ENCODE assay signal across 8 cellular contexts in the genomic region with DNA sequence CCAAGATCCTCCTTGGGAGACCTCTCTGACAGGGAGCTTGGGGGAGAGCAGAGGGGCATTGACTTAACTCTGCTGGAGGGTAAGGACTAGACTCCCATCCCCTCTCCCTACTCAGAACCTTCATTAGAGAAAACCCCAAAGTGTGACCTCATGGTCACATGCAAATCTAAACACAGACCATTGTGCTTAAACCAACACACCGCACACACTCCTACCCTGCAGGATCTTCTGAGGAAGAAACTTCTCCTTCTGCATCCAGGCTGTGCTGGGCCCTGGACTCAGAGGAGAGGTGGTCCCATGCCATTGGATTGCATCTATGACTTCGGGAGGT. TPM values are rescaled to one million over a fixed set of nuclear protein-coding genes. Genes with fewer than 3 reads are reported as not detected.
A peak's percentile ranks its signal among the peaks of the same experiment; 100 is the strongest.
DNase-seq lines count a peak whose midpoint lies in the region; ATAC-seq and TF ChIP-seq lines count a peak whose summit lies in the region.

No MANE protein-coding gene starts in this region.

- H3K36me3 ChIP-seq in mesenchymal stem cell (ENCODE audit: control insufficient read depth in 1 of 2, insufficient read depth in 2 of 2, low read depth in 1 of 2, low read length in 2 of 2) (no peaks in the 10 kb centered on the region), transverse colon (no peaks in the 10 kb centered on the region)

- H3K27me3 ChIP-seq in mesenchymal stem cell (ENCODE audit: control insufficient read depth in 1 of 2, insufficient read depth in 1 of 2, low read length in 2 of 2) = no peaks in the 10 kb centered on the region
- no peaks in the 10 kb centered on the region for H3K27me3 ChIP-seq in transverse colon

- no peak for TF ChIP-seq POLR2A in transverse colon (IDR thresholded peaks at IDR 0.05)

- no peak for TF ChIP-seq EP300 in transverse colon (IDR thresholded peaks at IDR 0.05; ENCODE audit: low read depth)

- H2BK5ac ChIP-seq in mesenchymal stem cell (ENCODE audit: low read depth, low read length, poor library complexity, severe bottlenecking) = no peak overlapping the region

- no peak overlapping the region for H2BK120ac ChIP-seq in mesenchymal stem cell (ENCODE audit: low read depth, low read length)

- no peak overlapping the region for H3K23ac ChIP-seq in mesenchymal stem cell (ENCODE audit: low read length in 2 of 2)

- H3K4me1 ChIP-seq in mesenchymal stem cell (ENCODE audit: control insufficient read depth, insufficient read depth, low read depth, low read length) (peaks cover 8% of the 10 kb centered on the region), transverse colon (peaks cover 4 to 19% (median 16%) of the 10 kb centered on the region in 4 donors)

- H3K36me3 Mint-ChIP-seq in activated naive CD4-positive, alpha-beta T cell treated with anti-CD3 and anti-CD28 coated beads, Interleukin-2, amount 50 U/mL, for 24 hours = no peaks in the 10 kb centered on the region
- H3K36me3 Mint-ChIP-seq in activated naive CD8-positive, alpha-beta T cell treated with anti-CD3 and anti-CD28 coated beads for 36 hours = peaks cover 6% of the 10 kb centered on the region

- in situ Hi-C loops in transverse colon (cut with MboI; ENCODE audit: low pct_ligation_motif_present in 1 of 4, low pct_unique_long_range_greater_than_20kb in 1 of 4, low sequenced_read_pairs in 3 of 4) = loop anchor here in 3 of 4 donors (25.0 kb wide), 1 partner anchor 250 kb away; a partner anchor contains a TSS

- no peak overlapping the region for H3K9ac ChIP-seq in mesenchymal stem cell (ENCODE audit: low read length)

- TF ChIP-seq CTCF in transverse colon (IDR thresholded peaks at IDR 0.05) = no peak

- H2BK12ac ChIP-seq in mesenchymal stem cell (ENCODE audit: low read length in 2 of 2) = peak overlapping the region in 1 of 2 experiments; percentile 42

- peaks cover 28% of the 10 kb centered on the region for H3K4me1 Mint-ChIP-seq in activated naive CD4-positive, alpha-beta T cell treated with anti-CD3 and anti-CD28 coated beads, Interleukin-2, amount 50 U/mL, for 24 hours
- H3K4me1 Mint-ChIP-seq in activated naive CD8-positive, alpha-beta T cell treated with anti-CD3 and anti-CD28 coated beads for 36 hours = peaks cover 24% of the 10 kb centered on the region

- H3K9me3 Mint-ChIP-seq in activated naive CD4-positive, alpha-beta T cell treated with anti-CD3 and anti-CD28 coated beads, Interleukin-2, amount 50 U/mL, for 24 hours = no peaks in the 10 kb centered on the region
- H3K9me3 Mint-ChIP-seq in activated naive CD8-positive, alpha-beta T cell treated with anti-CD3 and anti-CD28 coated beads for 36 hours = no peaks in the 10 kb centered on the region

- no peak for DNase-seq in activated naive CD4-positive, alpha-beta T cell (lab: John Stamatoyannopoulos, UW)
- DNase-seq in activated naive CD8-positive, alpha-beta T cell treated with anti-CD3 and anti-CD28 coated beads for 36 hours = no peak
- DNase-seq in mesenchymal stem cell (peak; percentile 39), transverse colon (no peak), epidermal melanocyte (ENCODE audit: insufficient read length, low spot score) (no peak)

- no peak for ATAC-seq in HG03108 (IDR thresholded peaks at IDR 0.05; ENCODE audit: unreplicated experiment)
- no peak for ATAC-seq in GM21619 (IDR thresholded peaks at IDR 0.05; ENCODE audit: unreplicated experiment)

- intact Hi-C loops in transverse colon (cut with DNase I; ENCODE audit: low total_unique reads) = no loop called here

- H3K79me1 ChIP-seq in mesenchymal stem cell (replicated peaks; ENCODE audit: low read length, poor library complexity, severe bottlenecking) = peaks cover 15% of the 10 kb centered on the region

- peak overlapping the region; percentile 7 for H4K8ac ChIP-seq in mesenchymal stem cell (ENCODE audit: low read length)

- no peaks in the 10 kb centered on the region for H3K9me3 ChIP-seq in mesenchymal stem cell (ENCODE audit: control insufficient read depth, low read length)
- no peaks in the 10 kb centered on the region for H3K9me3 ChIP-seq in transverse colon

- H3K14ac ChIP-seq in mesenchymal stem cell (ENCODE audit: low read length in 2 of 2) = no peak overlapping the region

- no peak overlapping the region for H3K18ac ChIP-seq in mesenchymal stem cell (ENCODE audit: low read depth in 1 of 2, low read length in 2 of 2)

- no peak overlapping the region for H3K4me3 ChIP-seq in mesenchymal stem cell (ENCODE audit: insufficient read depth in 1 of 2, low read depth in 1 of 2, low read length in 2 of 2)
- H3K4me3 ChIP-seq in transverse colon = no peak overlapping the region

- H3K4me3 Mint-ChIP-seq in activated naive CD4-positive, alpha-beta T cell treated with anti-CD3 and anti-CD28 coated beads, Interleukin-2, amount 50 U/mL, for 24 hours = peak overlapping the region; percentile 80
- peak overlapping the region; percentile 85 for H3K4me3 Mint-ChIP-seq in activated naive CD8-positive, alpha-beta T cell treated with anti-CD3 and anti-CD28 coated beads for 36 hours

- no peaks in the 10 kb centered on the region for H3K27me3 Mint-ChIP-seq in activated naive CD4-positive, alpha-beta T cell treated with anti-CD3 and anti-CD28 coated beads, Interleukin-2, amount 50 U/mL, for 24 hours
- no peaks in the 10 kb centered on the region for H3K27me3 Mint-ChIP-seq in activated naive CD8-positive, alpha-beta T cell treated with anti-CD3 and anti-CD28 coated beads for 36 hours

- H2AK5ac ChIP-seq in mesenchymal stem cell (ENCODE audit: low read length, severe bottlenecking) = no peak overlapping the region

- H3K27ac Mint-ChIP-seq in activated naive CD4-positive, alpha-beta T cell treated with anti-CD3 and anti-CD28 coated beads, Interleukin-2, amount 50 U/mL, for 24 hours = peak overlapping the region; percentile 32
- peak overlapping the region; percentile 80 for H3K27ac Mint-ChIP-seq in activated naive CD8-positive, alpha-beta T cell treated with anti-CD3 and anti-CD28 coated beads for 36 hours

- H3K4me2 ChIP-seq in mesenchymal stem cell (ENCODE audit: low read length, poor library complexity, severe bottlenecking) = no peak overlapping the region

- H3K27ac ChIP-seq in mesenchymal stem cell (ENCODE audit: low read length, poor library complexity, severe bottlenecking) (no peak overlapping the region), transverse colon (peak overlapping the region; percentile 88 to 95 (median 92))

- 98% methylated on average over 2 of the region's 2 CpGs for WGBS in mesenchymal stem cell
- WGBS in transverse colon (ENCODE audit: low coverage in 1 of 2), 2 donors = 91% methylated on average over 2 of the region's 2 CpGs; no CpG with 5 or more reads in 1 of the 2 donors

- no peak overlapping the region for H3K4ac ChIP-seq in mesenchymal stem cell (ENCODE audit: low read depth in 1 of 2, low read length in 2 of 2)

- H2AFZ ChIP-seq in mesenchymal stem cell (ENCODE audit: low read depth, low read length) = no peak overlapping the region

- H4K91ac ChIP-seq in mesenchymal stem cell (ENCODE audit: low read length) = no peak overlapping the region

- H2BK15ac ChIP-seq in mesenchymal stem cell (ENCODE audit: low read depth, poor library complexity, severe bottlenecking) = no peak overlapping the region

RNA-seq across cellular contexts. Expression of a gene that starts 0.8 kb away (rescaled TPM):
- total RNA-seq in activated naive CD8-positive, alpha-beta T cell treated with anti-CD3 and anti-CD28 coated beads for 36 hours = 10 to 100 TPM; 15.5 to 16.4 TPM
- 3.5 TPM for polyA plus RNA-seq in mesenchymal stem cell (2013, experiment 1 of 2)
- polyA plus RNA-seq in mesenchymal stem cell (2013, experiment 2 of 2) = 3.9 TPM
- total RNA-seq in transverse colon = 10 to 100 TPM in 1 of 4 donors, 1 to 10 TPM in 3; 4.6 to 11.5 (median 7.5) TPM

RNA-seq across cellular contexts. Expression of a gene that starts 8.4 kb away (rescaled TPM):
- not detected for total RNA-seq in activated naive CD8-positive, alpha-beta T cell treated with anti-CD3 and anti-CD28 coated beads for 36 hours
- not detected for polyA plus RNA-seq in mesenchymal stem cell (2013, experiment 1 of 2)
- polyA plus RNA-seq in mesenchymal stem cell (2013, experiment 2 of 2) = not detected
- not detected for total RNA-seq in transverse colon

RNA-seq across cellular contexts. Expression of a gene that starts 17.0 kb away (rescaled TPM):
- 10 to 100 TPM in 1 of 2 experiments, not detected in 1; 11.6 TPM for total RNA-seq in activated naive CD8-positive, alpha-beta T cell treated with anti-CD3 and anti-CD28 coated beads for 36 hours
- not detected for polyA plus RNA-seq in mesenchymal stem cell (2013, experiment 1 of 2)
- polyA plus RNA-seq in mesenchymal stem cell (2013, experiment 2 of 2) = not detected
- not detected for total RNA-seq in transverse colon

Comparison
In these comparisons a context has a peak if more than half of its experiments do, and no peak if none do; other contexts are left out.
1. RNA of a gene that starts 17.0 kb away (total RNA-seq): 11.6 TPM in activated naive CD8-positive, alpha-beta T cell treated with anti-CD3 and anti-CD28 coated beads for 36 hours; not detected in transverse colon; every median in the first group is over 4 times any median in the second.